25 cellular contexts compared by ENCODE assay signal in the genomic region with DNA sequence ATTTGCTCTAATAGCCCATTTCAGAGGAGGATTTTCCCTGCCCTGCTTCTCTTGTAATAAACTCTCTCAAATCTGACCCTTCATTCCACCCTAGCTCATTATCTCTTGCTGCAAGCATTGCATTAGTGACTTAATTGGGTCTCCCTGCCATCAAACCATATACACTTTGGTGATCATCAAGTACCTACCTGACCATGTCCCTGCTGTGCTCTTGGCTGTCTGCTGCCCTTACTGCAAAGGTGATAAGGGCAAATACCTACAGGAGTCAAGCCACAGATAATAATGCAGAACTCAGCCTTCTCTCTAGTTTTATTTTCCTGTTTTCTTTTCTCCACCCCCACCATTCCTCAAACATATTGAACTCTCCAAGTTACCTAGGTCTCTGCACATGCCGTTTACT.
"Had no signal": no experiment of that assay in that cellular context is flagged by ENCODE, and none has a peak within 500 bp of the region (broad histone marks: within the 10 kb centered on the region; RNA-seq: fewer than 3 reads in every experiment).

No MANE protein-coding gene starts in this region.

- H3K9me3 ChIP-seq: heart left ventricle, lower lobe of right lung, right lobe of liver, suprapubic skin, tibial nerve had no signal

- ATAC-seq: activated CD4-positive, CD25-positive, alpha-beta regulatory T cell treated with anti-CD3 and anti-CD28 coated beads, Interleukin-2, amount 50 U/mL, for 24 hours; activated CD8-positive, alpha-beta memory T cell treated with anti-CD3 and anti-CD28 coated beads, Interleukin-2, amount 10 ng/mL, durations not matched to agents 7 days and 5 days; activated CD8-positive, alpha-beta T cell treated with anti-CD3 and anti-CD28 coated beads for 36 hours; activated naive CD8-positive, alpha-beta T cell treated with anti-CD3 and anti-CD28 coated beads, Interleukin-2, amount 50 U/mL, for 24 hours; heart left ventricle; left lobe of liver; lower lobe of right lung; naive thymus-derived CD4-positive, alpha-beta T cell; right lobe of liver; stimulated activated effector memory CD8-positive, alpha-beta T cell treated with anti-CD3 and anti-CD28 coated beads, Interleukin-12 subunit alpha, Interleukin-12 subunit beta, amount 100 ng/mL, for 72 hours; stimulated activated naive CD8-positive, alpha-beta T cell treated with anti-CD3 and anti-CD28 coated beads, Interleukin-15, amount 100 ng/mL, for 72 hours had no signal

- H3K27ac ChIP-seq: epithelial cell of prostate, heart left ventricle, lower lobe of right lung, neural progenitor cell, right lobe of liver, skin epidermis, suprapubic skin, tibial nerve had no signal

- H3K9ac ChIP-seq: neural progenitor cell had no signal

- DNase-seq: activated CD4-positive, alpha-beta T cell treated with anti-CD3 and anti-CD28 coated beads, Interleukin-2, amount 10 ng/mL, durations not matched to agents 7 days and 5 days; activated CD8-positive, alpha-beta memory T cell treated with anti-CD3 and anti-CD28 coated beads, Interleukin-2, amount 10 ng/mL, durations not matched to agents 7 days and 5 days; activated CD8-positive, alpha-beta T cell treated with anti-CD3 and anti-CD28 coated beads for 36 hours; activated gamma-delta T cell; activated naive CD4-positive, alpha-beta T cell treated with anti-CD3 and anti-CD28 coated beads, Interleukin-2, amount 50 U/mL, for 16 hours; activated naive CD8-positive, alpha-beta T cell treated with anti-CD3 and anti-CD28 coated beads, Interleukin-2, amount 50 U/mL, for 24 hours; activated T-cell treated with anti-CD3 and anti-CD28 coated beads for 4 hours; cerebellar nuclear complex; cortex of kidney; heart left ventricle; kidney; lower lobe of right lung; naive thymus-derived CD4-positive, alpha-beta T cell; posterior cingulate gyrus; right lobe of liver; stimulated activated CD4-positive, alpha-beta T cell treated with anti-CD3 and anti-CD28 coated beads, Interleukin-2, amount 100 ng/mL, for 24 hours; stimulated activated naive CD8-positive, alpha-beta T cell treated with anti-CD3 and anti-CD28 coated beads, Interleukin-15, amount 100 ng/mL, for 72 hours had no signal

- H3K4me1 ChIP-seq: lower lobe of right lung, neural progenitor cell, right lobe of liver, suprapubic skin, tibial nerve had no signal

- H3K4me2 ChIP-seq: neural progenitor cell had no signal

- H3K36me3 ChIP-seq: heart left ventricle, lower lobe of right lung, neural progenitor cell, right lobe of liver, suprapubic skin, tibial nerve had no signal

- H3K4me3 ChIP-seq: heart left ventricle, lower lobe of right lung, neural progenitor cell, right lobe of liver, skin epidermis, suprapubic skin, tibial nerve had no signal

- H3K27me3 ChIP-seq: heart left ventricle, neural progenitor cell, right lobe of liver, suprapubic skin, tibial nerve had no signal
